In the genomic region with DNA sequence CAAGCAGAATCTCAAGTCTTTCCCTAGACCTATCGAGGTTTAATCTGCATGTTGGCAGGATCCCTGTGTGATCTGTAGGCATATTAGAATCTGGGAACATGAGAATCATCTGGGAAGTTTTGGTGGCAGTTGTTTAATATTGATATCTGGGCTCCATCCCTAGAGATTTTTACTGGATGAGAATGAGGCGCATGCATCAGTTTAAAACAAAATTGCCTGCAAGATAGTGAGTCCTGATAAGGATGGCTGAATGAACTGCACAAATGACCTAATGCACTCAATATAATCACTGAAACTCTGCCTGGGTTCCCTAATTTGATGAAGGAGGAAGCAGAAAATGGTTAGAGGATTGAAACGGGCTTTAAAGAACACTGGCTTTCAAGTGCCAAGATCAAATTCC, we compare ENCODE assay signal across 20 cellular contexts.
A peak's percentile ranks its signal among the peaks of the same experiment; 100 is the strongest.
DNase-seq lines count a peak whose midpoint lies in the region; ATAC-seq and TF ChIP-seq lines count a peak whose summit lies in the region.
"Had no signal": no experiment of that assay in that cellular context is flagged by ENCODE, and none has a peak within 500 bp of the region (broad histone marks: within the 10 kb centered on the region; RNA-seq: fewer than 3 reads in every experiment).

No MANE protein-coding gene starts in this region.

- H3K4me2 ChIP-seq in SK-N-SH (no peak overlapping the region), parathyroid adenoma (ENCODE audit: low read length) (peak overlapping the region; percentile 27)
- H3K4me2 ChIP-seq: BLaER1 treated with 17β-estradiol and CSF1 and Interleukin-3, amounts not matched to agents 10 nM and 100 nM had no signal

- DNase-seq in SK-N-SH (peak; percentile 53), prostate gland (ENCODE audit: low spot score) (no peak)
- DNase-seq: 8988T; ACHN; CD4-positive, alpha-beta T cell; CD8-positive, alpha-beta T cell; DMS 273 treated with DMSO at 0.1 percent for 48 hours; DMS153; DMS53; DMS79; DND-41; EL; GDM1 had no signal

- no peak for ATAC-seq in SK-N-SH treated with all-trans-retinoic acid at 6 μM for 48 hours
- no peak for ATAC-seq in GM19467 (IDR thresholded peaks at IDR 0.05; ENCODE audit: unreplicated experiment)
- ATAC-seq: CD8-positive, alpha-beta T cell; GM12878 had no signal

- H3K79me2 ChIP-seq in SK-N-SH (ENCODE audit: insufficient read depth), result no peaks in the 10 kb centered on the region
- no peaks in the 10 kb centered on the region for H3K79me2 ChIP-seq in parathyroid adenoma

- H4K20me1 ChIP-seq in SK-N-SH (ENCODE audit: insufficient read depth), result no peaks in the 10 kb centered on the region
- H4K20me1 ChIP-seq: BLaER1 treated with 17β-estradiol and CSF1 and Interleukin-3, amounts not matched to agents 10 nM and 100 nM had no signal

- H3K9me3 ChIP-seq in SK-N-SH (no peaks in the 10 kb centered on the region), HEK293 (ENCODE audit: control insufficient read depth, insufficient read depth, low read depth, low read length) (no peaks in the 10 kb centered on the region), parathyroid adenoma (ENCODE audit: control insufficient read depth, low read length) (no peaks in the 10 kb centered on the region), prostate gland (no peaks in the 10 kb centered on the region)

- POLR2A ChIA-PET in SK-N-SH (lab: Yijun Ruan, JAX), result no interaction called here
- POLR2A ChIA-PET in HEK293 (lab: Yijun Ruan, JAX), result no interaction called here

- H3K27me3 ChIP-seq in SK-N-SH (ENCODE audit: insufficient read depth), result no peaks in the 10 kb centered on the region
- no peaks in the 10 kb centered on the region for H3K27me3 ChIP-seq in parathyroid adenoma (ENCODE audit: control insufficient read depth, insufficient read depth, low read length)
- H3K27me3 ChIP-seq in prostate gland (replicated peaks; ENCODE audit: insufficient read depth), result no peaks in the 10 kb centered on the region
- H3K27me3 ChIP-seq: BLaER1 treated with 17β-estradiol and CSF1 and Interleukin-3, amounts not matched to agents 10 nM and 100 nM had no signal

- H3F3A ChIP-seq in SK-N-SH (replicated peaks; ENCODE audit: insufficient read depth), result no peaks in the 10 kb centered on the region

- peak in 1 of 2 experiments; percentile 42; a peak in 1 of 4 replicates for TF ChIP-seq EP300 in SK-N-SH (IDR thresholded peaks at IDR 0.05; ENCODE audit: borderline replicate concordance in 1 of 2, low read depth in 1 of 2, low read length in 1 of 2)

- no peak for TF ChIP-seq POLR2A in prostate gland (IDR thresholded peaks at IDR 0.05)

- WGBS in SK-N-SH (ENCODE audit: low lambda C conversion rate), result 10% methylated on average over 3 of the region's 3 CpGs
- 65% methylated on average over 3 of the region's 3 CpGs for WGBS in prostate gland

- intact Hi-C loops in prostate gland (cut with DNase I), result no loop called here

- TF ChIP-seq CTCF in SK-N-SH (IDR thresholded peaks at IDR 0.05) (no peak), HEK293 (tag by site-specific recombination; IDR thresholded peaks at IDR 0.05) (no peak), parathyroid adenoma (IDR thresholded peaks at IDR 0.05) (no peak), prostate gland (IDR thresholded peaks at IDR 0.05) (no peak)

- CTCF ChIA-PET in SK-N-SH (lab: Yijun Ruan, JAX) (no interaction called here), HEK293 (lab: Yijun Ruan, JAX) (no interaction called here)

- H3K4me1 ChIP-seq in SK-N-SH (ENCODE audit: control insufficient read depth in 1 of 2, insufficient read depth in 2 of 2, low read depth in 1 of 2, low read length in 1 of 2), result peaks cover 0 to 10% of the 10 kb centered on the region in 2 experiments; a peak in 2 of 4 replicates
- H3K4me1 ChIP-seq in HEK293 (ENCODE audit: control insufficient read depth, insufficient read depth, low read length), result no peaks in the 10 kb centered on the region; the same call in 1 of the 2 replicates
- no peaks in the 10 kb centered on the region for H3K4me1 ChIP-seq in parathyroid adenoma
- H3K4me1 ChIP-seq in prostate gland (replicated peaks), result no peaks in the 10 kb centered on the region
- H3K4me1 ChIP-seq: BLaER1 treated with 17β-estradiol and CSF1 and Interleukin-3, amounts not matched to agents 10 nM and 100 nM had no signal

- no peak overlapping the region for H3K27ac ChIP-seq in SK-N-SH (ENCODE audit: low read depth in 2 of 2, low read length in 1 of 2)
- no peak overlapping the region for H3K27ac ChIP-seq in HEK293 (ENCODE audit: extremely low read depth, low read depth, low read length)
- no peak overlapping the region for H3K27ac ChIP-seq in parathyroid adenoma
- no peak overlapping the region for H3K27ac ChIP-seq in prostate gland
- H3K27ac ChIP-seq: BLaER1 treated with 17β-estradiol and CSF1 and Interleukin-3, amounts not matched to agents 10 nM and 100 nM; C4-2B had no signal

- H2AFZ ChIP-seq in SK-N-SH (ENCODE audit: low read depth) (no peak overlapping the region), parathyroid adenoma (no peak overlapping the region)

- H3K36me3 ChIP-seq in SK-N-SH (replicated peaks in 1 of 2; ENCODE audit: control insufficient read depth in 1 of 2, insufficient read depth in 2 of 2, low read length in 1 of 2) (no peaks in the 10 kb centered on the region), HEK293 (ENCODE audit: control insufficient read depth in 2 of 2, insufficient read depth in 1 of 2, low read length in 2 of 2) (no peaks in the 10 kb centered on the region), parathyroid adenoma (ENCODE audit: control insufficient read depth, insufficient read depth, low read length) (no peaks in the 10 kb centered on the region), prostate gland (no peaks in the 10 kb centered on the region)
- H3K36me3 ChIP-seq: BLaER1 treated with 17β-estradiol and CSF1 and Interleukin-3, amounts not matched to agents 10 nM and 100 nM had no signal

- H3K9ac ChIP-seq in SK-N-SH (no peak overlapping the region), parathyroid adenoma (no peak overlapping the region)
- H3K9ac ChIP-seq: BLaER1 treated with 17β-estradiol and CSF1 and Interleukin-3, amounts not matched to agents 10 nM and 100 nM had no signal

- no peaks in the 10 kb centered on the region for H3K9me2 ChIP-seq in SK-N-SH

- peak; percentile 25; the same call in 1 of the 2 replicates for TF ChIP-seq RAD21 in SK-N-SH (IDR thresholded peaks at IDR 0.05; ENCODE audit: low read length)

- H3K4me3 ChIP-seq in SK-N-SH (ENCODE audit: low read depth in 2 of 2, low read length in 1 of 2) (no peak overlapping the region), HEK293 (ENCODE audit: low read depth, low read length) (no peak overlapping the region), parathyroid adenoma (ENCODE audit: low read depth, low read length) (no peak overlapping the region), prostate gland (no peak overlapping the region)
- H3K4me3 ChIP-seq: BLaER1 treated with 17β-estradiol and CSF1 and Interleukin-3, amounts not matched to agents 10 nM and 100 nM; GM12878 had no signal

TF ChIP-seq in SK-N-SH, 30 proteins besides CTCF, POLR2A, EP300 and RAD21 (continues in another document):
- TF ChIP-seq GATA2 (CRISPR knock-in tag; IDR thresholded peaks at IDR 0.05), result peak; percentile 76
- no peak for TF ChIP-seq FOXM1 (IDR thresholded peaks at IDR 0.05; ENCODE audit: low read depth)
- TF ChIP-seq MXI1 (IDR thresholded peaks at IDR 0.05; ENCODE audit: low read depth, low read length), result no peak
- peak; percentile 42 for TF ChIP-seq CHD2 (IDR thresholded peaks at IDR 0.05; ENCODE audit: low read length, partially characterized antibody)
- TF ChIP-seq, protein P1, sequence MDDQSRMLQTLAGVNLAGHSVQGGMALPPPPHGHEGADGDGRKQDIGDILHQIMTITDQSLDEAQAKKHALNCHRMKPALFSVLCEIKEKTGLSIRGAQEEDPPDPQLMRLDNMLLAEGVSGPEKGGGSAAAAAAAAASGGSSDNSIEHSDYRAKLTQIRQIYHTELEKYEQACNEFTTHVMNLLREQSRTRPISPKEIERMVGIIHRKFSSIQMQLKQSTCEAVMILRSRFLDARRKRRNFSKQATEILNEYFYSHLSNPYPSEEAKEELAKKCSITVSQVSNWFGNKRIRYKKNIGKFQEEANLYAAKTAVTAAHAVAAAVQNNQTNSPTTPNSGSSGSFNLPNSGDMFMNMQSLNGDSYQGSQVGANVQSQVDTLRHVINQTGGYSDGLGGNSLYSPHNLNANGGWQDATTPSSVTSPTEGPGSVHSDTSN (IDR thresholded peaks at IDR 0.05), result no peak

TF ChIP-seq in SK-N-SH treated with all-trans-retinoic acid at 6 μM for 48 hours, 23 proteins besides CTCF, POLR2A, EP300 and RAD21 (continues in another document):
- TF ChIP-seq ZNF70 (CRISPR knock-in tag; IDR thresholded peaks at IDR 0.05) (no peak), ZFP30 (CRISPR knock-in tag; IDR thresholded peaks at IDR 0.05) (no peak), ZFP3 (CRISPR knock-in tag; IDR thresholded peaks at IDR 0.05) (no peak), ZNF565 (CRISPR knock-in tag; conservative IDR thresholded peaks at IDR 0.05; ENCODE audit: low read depth) (no peak), ARNTL (CRISPR knock-in tag; IDR thresholded peaks at IDR 0.05; ENCODE audit: borderline replicate concordance, low read depth) (no peak), OSR1 (CRISPR knock-in tag; IDR thresholded peaks at IDR 0.05) (no peak), ZNF8 (CRISPR knock-in tag; IDR thresholded peaks at IDR 0.05) (no peak)

TF ChIP-seq in HEK293, 187 proteins besides CTCF, POLR2A, EP300 and RAD21:
- no peak for TF ChIP-seq SP2 (tag by site-specific recombination; IDR thresholded peaks at IDR 0.05)
- TF ChIP-seq, protein P2, sequence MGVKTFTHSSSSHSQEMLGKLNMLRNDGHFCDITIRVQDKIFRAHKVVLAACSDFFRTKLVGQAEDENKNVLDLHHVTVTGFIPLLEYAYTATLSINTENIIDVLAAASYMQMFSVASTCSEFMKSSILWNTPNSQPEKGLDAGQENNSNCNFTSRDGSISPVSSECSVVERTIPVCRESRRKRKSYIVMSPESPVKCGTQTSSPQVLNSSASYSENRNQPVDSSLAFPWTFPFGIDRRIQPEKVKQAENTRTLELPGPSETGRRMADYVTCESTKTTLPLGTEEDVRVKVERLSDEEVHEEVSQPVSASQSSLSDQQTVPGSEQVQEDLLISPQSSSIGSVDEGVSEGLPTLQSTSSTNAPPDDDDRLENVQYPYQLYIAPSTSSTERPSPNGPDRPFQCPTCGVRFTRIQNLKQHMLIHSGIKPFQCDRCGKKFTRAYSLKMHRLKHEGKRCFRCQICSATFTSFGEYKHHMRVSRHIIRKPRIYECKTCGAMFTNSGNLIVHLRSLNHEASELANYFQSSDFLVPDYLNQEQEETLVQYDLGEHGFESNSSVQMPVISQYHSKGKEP (tag by site-specific recombination; IDR thresholded peaks at IDR 0.05), result peak; percentile 58; the same call in 1 of the 2 replicates
- no peak for TF ChIP-seq ZNF112 (tag by site-specific recombination; IDR thresholded peaks at IDR 0.05)
